9 cellular contexts compared by ENCODE assay signal in the genomic region with DNA sequence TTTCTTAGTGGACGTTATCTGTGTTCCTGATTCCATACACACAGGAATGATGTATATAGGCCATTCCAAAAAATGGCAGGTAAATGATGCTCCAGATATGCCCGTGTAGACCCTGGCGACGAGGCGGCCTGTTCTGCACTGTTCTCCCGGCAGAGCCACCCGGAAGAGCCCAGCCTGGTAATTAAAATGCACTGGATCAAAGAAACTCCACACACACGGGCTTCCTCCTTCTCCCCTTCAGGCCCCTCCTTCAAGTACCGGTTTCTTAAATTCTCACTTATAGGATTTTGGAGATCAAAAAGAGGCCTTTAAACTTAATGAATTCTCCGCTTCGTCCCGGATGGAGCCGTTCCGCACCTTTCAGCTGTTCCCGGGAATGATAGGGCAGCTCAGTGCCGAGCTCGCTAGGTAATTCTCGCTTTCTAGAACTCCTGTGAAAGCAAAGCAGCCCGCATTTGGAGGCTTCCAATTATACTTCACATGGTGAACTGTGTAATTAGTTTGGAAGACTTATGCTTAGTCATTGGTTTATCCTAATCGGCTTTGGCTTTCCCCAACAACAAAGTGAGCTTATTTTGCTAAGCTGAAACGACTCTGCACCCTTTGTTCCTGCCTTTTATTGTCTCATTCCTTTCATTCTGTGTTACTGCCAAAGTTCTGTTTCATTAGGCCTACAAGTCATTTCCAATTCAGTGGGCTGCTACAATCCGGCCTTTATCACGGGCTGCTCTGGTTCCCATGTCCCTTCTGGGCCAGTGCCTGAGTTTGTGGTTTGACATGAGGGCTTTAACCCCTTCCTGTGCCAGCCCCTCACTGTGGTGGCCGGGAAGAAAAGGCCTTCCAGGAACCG.
DNase-seq lines count a peak whose midpoint lies in the region; ATAC-seq and TF ChIP-seq lines count a peak whose summit lies in the region.
"Had no signal": no experiment of that assay in that cellular context is flagged by ENCODE, and none has a peak within 500 bp of the region (broad histone marks: within the 10 kb centered on the region; RNA-seq: fewer than 3 reads in every experiment).

No MANE protein-coding gene starts in this region.

- intact Hi-C loops in esophagus muscularis mucosa (cut with DNase I) = no loop called here

- no peaks in the 10 kb centered on the region for H3K9me3 ChIP-seq in esophagus muscularis mucosa
- no peaks in the 10 kb centered on the region for H3K9me3 ChIP-seq in Peyer's patch

- H3K4me3 ChIP-seq in esophagus muscularis mucosa (no peak overlapping the region), Peyer's patch (no peak overlapping the region)

- H3K27me3 ChIP-seq in esophagus muscularis mucosa (no peaks in the 10 kb centered on the region), Peyer's patch (no peaks in the 10 kb centered on the region)

- TF ChIP-seq EP300 in esophagus muscularis mucosa (IDR thresholded peaks at IDR 0.05) = no peak

- whole genome bisulfite sequencing in esophagus muscularis mucosa = 67% methylated on average over 24 of the region's 25 CpGs

- no peak for TF ChIP-seq CTCF in esophagus muscularis mucosa (IDR thresholded peaks at IDR 0.05)
- no peak for TF ChIP-seq CTCF in Peyer's patch (IDR thresholded peaks at IDR 0.05)

- H3K36me3 ChIP-seq in esophagus muscularis mucosa (peaks cover 0 to 16% (median 2%) of the 10 kb centered on the region in 4 donors), Peyer's patch (peaks cover 0 to 5% (median 0%) of the 10 kb centered on the region in 3 donors)

- ATAC-seq in GM21528 (IDR thresholded peaks at IDR 0.05; ENCODE audit: low FRiP score, unreplicated experiment) = no peak
- no peak for ATAC-seq in GM21381 (IDR thresholded peaks at IDR 0.05; ENCODE audit: unreplicated experiment)
- ATAC-seq in GM18873 (IDR thresholded peaks at IDR 0.05; ENCODE audit: low FRiP score, unreplicated experiment) = no peak

- peak overlapping the region in 3 of 4 donors; percentile 24 to 30 (median 28) for H3K27ac ChIP-seq in esophagus muscularis mucosa (replicated peaks in 1 of 4)
- no peak overlapping the region for H3K27ac ChIP-seq in Peyer's patch

- peaks cover 36 to 44% (median 38%) of the 10 kb centered on the region in 4 donors for H3K4me1 ChIP-seq in esophagus muscularis mucosa
- peaks cover 0 to 18% (median 3%) of the 10 kb centered on the region in 4 donors for H3K4me1 ChIP-seq in Peyer's patch

- DNase-seq in D341Med (ENCODE audit: low spot score) = peak; percentile 82
- peak; percentile 47 for DNase-seq in NCI-H69 (lab: John Stamatoyannopoulos, UW)
- DNase-seq in esophagus muscularis mucosa (ENCODE audit: extremely low spot score) = no peak
- peak; percentile 63 for DNase-seq in non-pigmented ciliary epithelial cell (ENCODE audit: low read depth)
- DNase-seq in Peyer's patch = no peak
- DNase-seq: NCI-H446 treated with DMSO at 0.1 percent for 48 hours had no signal

- TF ChIP-seq POLR2A in esophagus muscularis mucosa (IDR thresholded peaks at IDR 0.05; ENCODE audit: low read depth) (no peak), Peyer's patch (IDR thresholded peaks at IDR 0.05) (no peak)

Comparison
In these comparisons a context has a peak if more than half of its experiments do, and no peak if none do; other contexts are left out.
1. DNase-seq: peak in D341Med (single experiment), NCI-H69 (single experiment) and non-pigmented ciliary epithelial cell (single experiment); none in esophagus muscularis mucosa (single experiment) and Peyer's patch (0 of 3).
2. H3K27ac ChIP-seq: peak in esophagus muscularis mucosa (3 of 4); none in Peyer's patch (0 of 4).